ENCODE assay signal across 11 cellular contexts in the genomic region with DNA sequence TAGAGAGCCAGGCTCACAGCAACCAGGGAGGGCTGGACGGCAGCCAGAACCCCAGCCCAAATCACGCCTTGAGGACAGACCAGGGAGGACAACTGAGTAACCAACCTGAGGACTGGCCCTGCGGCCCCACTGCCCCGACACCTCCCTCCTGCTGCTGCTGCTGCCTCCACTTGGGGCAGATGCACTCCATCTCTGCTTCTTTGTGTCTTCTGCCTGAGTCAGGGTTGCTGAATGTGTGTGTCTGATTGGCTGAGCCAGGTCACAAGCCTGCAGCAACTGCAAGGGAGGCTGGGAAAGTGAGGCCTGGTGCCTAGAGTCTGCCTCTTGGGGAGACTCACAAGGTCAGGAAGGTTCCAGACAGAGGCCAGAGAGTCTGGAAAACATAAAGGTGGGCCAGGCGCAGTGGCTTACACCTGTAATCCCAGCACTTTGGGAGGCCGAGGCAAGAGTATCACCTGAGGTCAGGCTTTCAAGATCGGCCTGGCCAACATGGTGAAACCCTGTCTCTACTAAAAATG.
DNase-seq lines count a peak whose midpoint lies in the region; ATAC-seq and TF ChIP-seq lines count a peak whose summit lies in the region.
"Had no signal": no experiment of that assay in that cellular context is flagged by ENCODE, and none has a peak within 500 bp of the region (broad histone marks: within the 10 kb centered on the region; RNA-seq: fewer than 3 reads in every experiment).

No MANE protein-coding gene starts in this region.

- H3K36me3 Mint-ChIP-seq in activated naive CD8-positive, alpha-beta T cell treated with anti-CD3 and anti-CD28 coated beads, Interleukin-2, amount 50 U/mL, for 24 hours (ENCODE audit: low read depth), result no peaks in the 10 kb centered on the region

- H3K9me3 ChIP-seq in OCI-LY1 (ENCODE audit: low read length) (no peaks in the 10 kb centered on the region), osteoblast (ENCODE audit: low read depth, low read length) (no peaks in the 10 kb centered on the region)
- H3K9me3 ChIP-seq: sigmoid colon, thyroid gland had no signal

- peaks cover 60% of the 10 kb centered on the region for H3K4me1 Mint-ChIP-seq in activated naive CD8-positive, alpha-beta T cell treated with anti-CD3 and anti-CD28 coated beads, Interleukin-2, amount 50 U/mL, for 24 hours

- TF ChIP-seq CTCF in OCI-LY1 (IDR thresholded peaks at IDR 0.05; ENCODE audit: low read length) (no peak), osteoblast (IDR thresholded peaks at IDR 0.05; ENCODE audit: extremely low read depth, low read depth, low read length) (peak; percentile 18), GM20000 (IDR thresholded peaks at IDR 0.05; ENCODE audit: extremely low read depth, missing control alignments) (no peak)

- H4K20me1 ChIP-seq in OCI-LY1 (ENCODE audit: insufficient read depth, low read length) (no peaks in the 10 kb centered on the region), osteoblast (ENCODE audit: insufficient read depth, low read length) (no peaks in the 10 kb centered on the region)

- DNase-seq in DMS53 (lab: John Stamatoyannopoulos, UW) (peak; percentile 13), DMS53 treated with DMSO at 0.1 percent for 48 hours (lab: John Stamatoyannopoulos, UW; ENCODE audit: unreplicated experiment) (no peak), osteoblast (ENCODE audit: insufficient read length, low spot score, missing footprints) (peak; percentile 58), DMS153 (lab: John Stamatoyannopoulos, UW) (no peak), GM20000 (ENCODE audit: low spot score) (no peak)
- DNase-seq in activated naive CD8-positive, alpha-beta T cell treated with anti-CD3 and anti-CD28 coated beads, Interleukin-2, amount 50 U/mL, for 24 hours, result peak; percentile 58
- DNase-seq: 8988T, sigmoid colon, thyroid gland had no signal

- no peak overlapping the region for H3K9ac ChIP-seq in OCI-LY1 (ENCODE audit: low read length)

- no peak overlapping the region for H3K4me3 ChIP-seq in OCI-LY1 (ENCODE audit: low read depth, low read length, poor library complexity, severe bottlenecking)
- no peak overlapping the region for H3K4me3 ChIP-seq in osteoblast (ENCODE audit: insufficient read depth, low read length)
- H3K4me3 ChIP-seq: sigmoid colon, thyroid gland had no signal

- ATAC-seq in activated naive CD8-positive, alpha-beta T cell treated with anti-CD3 and anti-CD28 coated beads, Interleukin-2, amount 50 U/mL, for 24 hours, result peak; percentile 77
- ATAC-seq in HG03095 (IDR thresholded peaks at IDR 0.05; ENCODE audit: unreplicated experiment), result no peak

- H2AFZ ChIP-seq in OCI-LY1 (ENCODE audit: low read length) (no peak overlapping the region), osteoblast (ENCODE audit: low read length) (no peak overlapping the region)

- no peaks in the 10 kb centered on the region for H3K9me3 Mint-ChIP-seq in activated naive CD8-positive, alpha-beta T cell treated with anti-CD3 and anti-CD28 coated beads, Interleukin-2, amount 50 U/mL, for 24 hours

- H3K27ac ChIP-seq in OCI-LY1 (ENCODE audit: low read depth, low read length, poor library complexity, severe bottlenecking) (peak overlapping the region; percentile 53), osteoblast (ENCODE audit: low read depth, low read length) (no peak overlapping the region)
- H3K27ac ChIP-seq: sigmoid colon, thyroid gland had no signal

- H3K4me2 ChIP-seq in OCI-LY1 (ENCODE audit: low read length) (no peak overlapping the region), osteoblast (ENCODE audit: insufficient read depth, low read length) (no peak overlapping the region)

- no peaks in the 10 kb centered on the region for H3K27me3 Mint-ChIP-seq in activated naive CD8-positive, alpha-beta T cell treated with anti-CD3 and anti-CD28 coated beads, Interleukin-2, amount 50 U/mL, for 24 hours

- no peaks in the 10 kb centered on the region for H3K9me2 ChIP-seq in OCI-LY1 (ENCODE audit: low read depth, low read length)

- peak overlapping the region; percentile 83 for H3K4me3 Mint-ChIP-seq in activated naive CD8-positive, alpha-beta T cell treated with anti-CD3 and anti-CD28 coated beads, Interleukin-2, amount 50 U/mL, for 24 hours

- H3K4me1 ChIP-seq in OCI-LY1 (ENCODE audit: insufficient read depth, low read length, severe bottlenecking) (peaks cover 34% of the 10 kb centered on the region), osteoblast (ENCODE audit: insufficient read depth, low read length) (peaks cover 4% of the 10 kb centered on the region)
- H3K4me1 ChIP-seq: sigmoid colon had no signal

- H3F3A ChIP-seq in OCI-LY1 (ENCODE audit: insufficient read depth, low read length), result no peaks in the 10 kb centered on the region

- H3K36me3 ChIP-seq in OCI-LY1 (ENCODE audit: insufficient read depth, low read length), result no peaks in the 10 kb centered on the region
- H3K36me3 ChIP-seq in osteoblast (ENCODE audit: insufficient read depth, low read length), result no peaks in the 10 kb centered on the region
- H3K36me3 ChIP-seq: sigmoid colon, thyroid gland had no signal

- peak overlapping the region; percentile 87 for H3K27ac Mint-ChIP-seq in activated naive CD8-positive, alpha-beta T cell treated with anti-CD3 and anti-CD28 coated beads, Interleukin-2, amount 50 U/mL, for 24 hours

- H3K79me2 ChIP-seq in OCI-LY1 (ENCODE audit: insufficient read depth, low read length) (no peaks in the 10 kb centered on the region), osteoblast (ENCODE audit: insufficient read depth, low read length) (no peaks in the 10 kb centered on the region)

- H3K27me3 ChIP-seq in OCI-LY1 (ENCODE audit: insufficient read depth, low read length) (no peaks in the 10 kb centered on the region), osteoblast (ENCODE audit: insufficient read depth, low read length) (no peaks in the 10 kb centered on the region)
- H3K27me3 ChIP-seq: sigmoid colon, thyroid gland had no signal

Comparison
In these comparisons a context has a peak if more than half of its experiments do, and no peak if none do; other contexts are left out.
1. DNase-seq: peak in DMS53 (single experiment), activated naive CD8-positive, alpha-beta T cell treated with anti-CD3 and anti-CD28 coated beads, Interleukin-2, amount 50 U/mL, for 24 hours (single experiment) and osteoblast (single experiment); none in DMS53 treated with DMSO at 0.1 percent for 48 hours (single experiment), DMS153 (single experiment) and GM20000 (single experiment).